Comparison of ENCODE assay signal across 1 cellular context in the genomic region with DNA sequence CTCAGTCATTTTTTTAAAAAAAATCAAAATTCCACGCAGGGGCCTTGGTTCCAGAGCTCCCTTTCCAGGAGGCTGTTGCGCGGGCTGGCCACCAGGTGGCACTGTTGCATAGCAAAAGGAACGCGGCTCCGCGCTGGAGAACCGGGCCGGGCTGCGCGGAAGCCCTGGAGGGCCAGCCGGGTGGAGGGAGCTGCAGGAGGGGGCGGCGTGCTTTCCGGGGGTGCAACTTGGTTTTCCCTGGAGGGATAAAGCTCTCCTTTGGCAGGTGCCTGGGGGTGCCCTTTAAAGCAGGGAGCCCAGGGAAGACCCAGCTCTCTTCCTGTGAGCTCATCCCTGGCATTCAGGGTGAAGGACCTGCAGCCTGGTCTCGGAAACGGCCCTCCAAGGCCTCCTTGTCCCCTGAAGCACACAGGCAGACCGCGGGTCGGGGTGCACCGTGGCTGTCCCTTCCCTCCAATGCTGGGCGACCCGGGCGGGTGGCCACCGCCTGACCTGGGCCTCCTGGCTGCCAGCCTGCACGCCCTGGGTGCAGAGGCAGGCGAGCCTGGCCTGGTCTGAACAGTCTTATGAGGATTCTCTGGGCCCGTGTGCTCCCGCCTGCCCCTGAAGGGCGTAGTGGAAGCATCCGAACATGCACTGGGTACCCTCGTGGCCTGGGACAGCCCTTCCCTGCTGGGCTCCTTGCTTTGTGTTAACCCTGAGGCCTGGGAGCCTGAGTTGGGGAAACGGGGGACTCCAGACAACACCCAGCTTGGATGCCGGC.
TF ChIP-seq lines count a peak whose summit lies in the region.

No MANE protein-coding gene starts in this region.

TF ChIP-seq in HepG2, 621 proteins besides CTCF, POLR2A, EP300 and RAD21 (continued from another document and continues in another):
- TF ChIP-seq, protein P1, sequence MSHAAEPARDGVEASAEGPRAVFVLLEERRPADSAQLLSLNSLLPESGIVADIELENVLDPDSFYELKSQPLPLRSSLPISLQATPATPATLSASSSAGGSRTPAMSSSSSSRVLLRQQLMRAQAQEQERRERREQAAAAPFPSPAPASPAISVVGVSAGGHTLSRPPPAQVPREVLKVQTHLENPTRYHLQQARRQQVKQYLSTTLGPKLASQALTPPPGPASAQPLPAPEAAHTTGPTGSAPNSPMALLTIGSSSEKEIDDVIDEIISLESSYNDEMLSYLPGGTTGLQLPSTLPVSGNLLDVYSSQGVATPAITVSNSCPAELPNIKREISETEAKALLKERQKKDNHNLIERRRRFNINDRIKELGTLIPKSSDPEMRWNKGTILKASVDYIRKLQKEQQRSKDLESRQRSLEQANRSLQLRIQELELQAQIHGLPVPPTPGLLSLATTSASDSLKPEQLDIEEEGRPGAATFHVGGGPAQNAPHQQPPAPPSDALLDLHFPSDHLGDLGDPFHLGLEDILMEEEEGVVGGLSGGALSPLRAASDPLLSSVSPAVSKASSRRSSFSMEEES (CRISPR knock-in tag; IDR thresholded peaks at IDR 0.05), result no peak
- TF ChIP-seq, protein P2, sequence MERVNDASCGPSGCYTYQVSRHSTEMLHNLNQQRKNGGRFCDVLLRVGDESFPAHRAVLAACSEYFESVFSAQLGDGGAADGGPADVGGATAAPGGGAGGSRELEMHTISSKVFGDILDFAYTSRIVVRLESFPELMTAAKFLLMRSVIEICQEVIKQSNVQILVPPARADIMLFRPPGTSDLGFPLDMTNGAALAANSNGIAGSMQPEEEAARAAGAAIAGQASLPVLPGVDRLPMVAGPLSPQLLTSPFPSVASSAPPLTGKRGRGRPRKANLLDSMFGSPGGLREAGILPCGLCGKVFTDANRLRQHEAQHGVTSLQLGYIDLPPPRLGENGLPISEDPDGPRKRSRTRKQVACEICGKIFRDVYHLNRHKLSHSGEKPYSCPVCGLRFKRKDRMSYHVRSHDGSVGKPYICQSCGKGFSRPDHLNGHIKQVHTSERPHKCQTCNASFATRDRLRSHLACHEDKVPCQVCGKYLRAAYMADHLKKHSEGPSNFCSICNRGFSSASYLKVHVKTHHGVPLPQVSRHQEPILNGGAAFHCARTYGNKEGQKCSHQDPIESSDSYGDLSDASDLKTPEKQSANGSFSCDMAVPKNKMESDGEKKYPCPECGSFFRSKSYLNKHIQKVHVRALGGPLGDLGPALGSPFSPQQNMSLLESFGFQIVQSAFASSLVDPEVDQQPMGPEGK (CRISPR knock-in tag; IDR thresholded peaks at IDR 0.05), result peak; percentile 79
- TF ChIP-seq PAXIP1 (CRISPR knock-in tag; conservative IDR thresholded peaks at IDR 0.05), result 0 out of 2 replicates have a peak, but pooled peaks have one; percentile 16
- TF ChIP-seq AGO2 (optimal IDR thresholded peaks at IDR 0.05; ENCODE audit: low read depth, low read length), result no peak
- 0 out of 2 replicates have a peak, but pooled peaks have one; percentile 14 for TF ChIP-seq MTF2 (CRISPR knock-in tag; IDR thresholded peaks at IDR 0.05; ENCODE audit: borderline replicate concordance)
- TF ChIP-seq TCF12 (IDR thresholded peaks at IDR 0.05), result no peak
- 0 out of 2 replicates have a peak, but pooled peaks have one; percentile 22 for TF ChIP-seq TCF12 (CRISPR knock-in tag; IDR thresholded peaks at IDR 0.05)
- no peak for TF ChIP-seq ZNF121 (CRISPR knock-in tag; IDR thresholded peaks at IDR 0.05)
- TF ChIP-seq ZSCAN25 (CRISPR knock-in tag; IDR thresholded peaks at IDR 0.05), result peak; percentile 86
- TF ChIP-seq FOXA3 (CRISPR knock-in tag; IDR thresholded peaks at IDR 0.05), result peak; percentile 17; the same call in 1 of the 2 replicates
- TF ChIP-seq, protein P3, sequence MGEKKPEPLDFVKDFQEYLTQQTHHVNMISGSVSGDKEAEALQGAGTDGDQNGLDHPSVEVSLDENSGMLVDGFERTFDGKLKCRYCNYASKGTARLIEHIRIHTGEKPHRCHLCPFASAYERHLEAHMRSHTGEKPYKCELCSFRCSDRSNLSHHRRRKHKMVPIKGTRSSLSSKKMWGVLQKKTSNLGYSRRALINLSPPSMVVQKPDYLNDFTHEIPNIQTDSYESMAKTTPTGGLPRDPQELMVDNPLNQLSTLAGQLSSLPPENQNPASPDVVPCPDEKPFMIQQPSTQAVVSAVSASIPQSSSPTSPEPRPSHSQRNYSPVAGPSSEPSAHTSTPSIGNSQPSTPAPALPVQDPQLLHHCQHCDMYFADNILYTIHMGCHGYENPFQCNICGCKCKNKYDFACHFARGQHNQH (CRISPR knock-in tag; IDR thresholded peaks at IDR 0.05), result 0 out of 2 replicates have a peak, but pooled peaks have one; percentile 56
- 0 out of 2 replicates have a peak, but pooled peaks have one; percentile 1 for TF ChIP-seq ZNF710 (CRISPR knock-in tag; IDR thresholded peaks at IDR 0.05; ENCODE audit: borderline replicate concordance)
- peak; percentile 25 to 79; a peak in 3 of 4 replicates for TF ChIP-seq HMGXB4 (CRISPR knock-in tag; IDR thresholded peaks at IDR 0.05; ENCODE audit: borderline replicate concordance in 1 of 2, low read depth in 1 of 2)
- 0 out of 2 replicates have a peak, but pooled peaks have one; percentile 32 for TF ChIP-seq KAT8 (CRISPR knock-in tag; IDR thresholded peaks at IDR 0.05)
- TF ChIP-seq PRDM15 (CRISPR knock-in tag; IDR thresholded peaks at IDR 0.05), result peak; percentile 84; the same call in 1 of the 2 replicates
- TF ChIP-seq, protein P4, sequence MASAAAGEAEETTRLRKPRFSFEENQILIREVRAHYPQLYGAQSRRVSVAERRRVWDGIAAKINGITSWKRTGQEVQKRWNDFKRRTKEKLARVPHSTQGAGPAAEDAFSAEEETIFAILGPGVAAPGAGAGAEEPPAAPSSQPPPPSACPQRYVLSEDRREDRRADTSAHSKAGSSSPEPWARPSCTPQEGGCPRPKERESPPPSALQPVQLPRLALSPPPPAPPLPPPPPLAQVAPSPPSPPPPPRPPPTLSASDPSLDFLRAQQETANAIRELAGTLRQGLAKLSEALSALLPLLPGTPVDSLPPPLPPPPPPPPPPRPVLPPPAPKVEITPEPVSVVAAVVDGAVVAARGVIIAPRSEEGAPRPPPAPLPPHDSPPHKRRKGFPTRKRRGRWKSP (CRISPR knock-in tag; IDR thresholded peaks at IDR 0.05), result 0 out of 2 replicates have a peak, but pooled peaks have one; percentile 61
- TF ChIP-seq RXRA (CRISPR knock-in tag; IDR thresholded peaks at IDR 0.05), result 0 out of 2 replicates have a peak, but pooled peaks have one; percentile 19
- peak; percentile 64; the same call in 1 of the 2 replicates for TF ChIP-seq ETV6 (CRISPR knock-in tag; conservative IDR thresholded peaks at IDR 0.05)
- TF ChIP-seq ZNF546 (CRISPR knock-in tag; conservative IDR thresholded peaks at IDR 0.05), result 0 out of 2 replicates have a peak, but pooled peaks have one; percentile 7
- TF ChIP-seq KLF16 (CRISPR knock-in tag; IDR thresholded peaks at IDR 0.05), result peak in 1 of 2 experiments; percentile 55; a peak in 1 of 4 replicates
- TF ChIP-seq, protein P5, sequence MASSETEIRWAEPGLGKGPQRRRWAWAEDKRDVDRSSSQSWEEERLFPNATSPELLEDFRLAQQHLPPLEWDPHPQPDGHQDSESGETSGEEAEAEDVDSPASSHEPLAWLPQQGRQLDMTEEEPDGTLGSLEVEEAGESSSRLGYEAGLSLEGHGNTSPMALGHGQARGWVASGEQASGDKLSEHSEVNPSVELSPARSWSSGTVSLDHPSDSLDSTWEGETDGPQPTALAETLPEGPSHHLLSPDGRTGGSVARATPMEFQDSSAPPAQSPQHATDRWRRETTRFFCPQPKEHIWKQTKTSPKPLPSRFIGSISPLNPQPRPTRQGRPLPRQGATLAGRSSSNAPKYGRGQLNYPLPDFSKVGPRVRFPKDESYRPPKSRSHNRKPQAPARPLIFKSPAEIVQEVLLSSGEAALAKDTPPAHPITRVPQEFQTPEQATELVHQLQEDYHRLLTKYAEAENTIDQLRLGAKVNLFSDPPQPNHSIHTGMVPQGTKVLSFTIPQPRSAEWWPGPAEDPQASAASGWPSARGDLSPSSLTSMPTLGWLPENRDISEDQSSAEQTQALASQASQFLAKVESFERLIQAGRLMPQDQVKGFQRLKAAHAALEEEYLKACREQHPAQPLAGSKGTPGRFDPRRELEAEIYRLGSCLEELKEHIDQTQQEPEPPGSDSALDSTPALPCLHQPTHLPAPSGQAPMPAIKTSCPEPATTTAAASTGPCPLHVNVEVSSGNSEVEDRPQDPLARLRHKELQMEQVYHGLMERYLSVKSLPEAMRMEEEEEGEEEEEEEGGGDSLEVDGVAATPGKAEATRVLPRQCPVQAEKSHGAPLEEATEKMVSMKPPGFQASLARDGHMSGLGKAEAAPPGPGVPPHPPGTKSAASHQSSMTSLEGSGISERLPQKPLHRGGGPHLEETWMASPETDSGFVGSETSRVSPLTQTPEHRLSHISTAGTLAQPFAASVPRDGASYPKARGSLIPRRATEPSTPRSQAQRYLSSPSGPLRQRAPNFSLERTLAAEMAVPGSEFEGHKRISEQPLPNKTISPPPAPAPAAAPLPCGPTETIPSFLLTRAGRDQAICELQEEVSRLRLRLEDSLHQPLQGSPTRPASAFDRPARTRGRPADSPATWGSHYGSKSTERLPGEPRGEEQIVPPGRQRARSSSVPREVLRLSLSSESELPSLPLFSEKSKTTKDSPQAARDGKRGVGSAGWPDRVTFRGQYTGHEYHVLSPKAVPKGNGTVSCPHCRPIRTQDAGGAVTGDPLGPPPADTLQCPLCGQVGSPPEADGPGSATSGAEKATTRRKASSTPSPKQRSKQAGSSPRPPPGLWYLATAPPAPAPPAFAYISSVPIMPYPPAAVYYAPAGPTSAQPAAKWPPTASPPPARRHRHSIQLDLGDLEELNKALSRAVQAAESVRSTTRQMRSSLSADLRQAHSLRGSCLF (CRISPR knock-in tag; IDR thresholded peaks at IDR 0.05; ENCODE audit: borderline replicate concordance), result no peak
- TF ChIP-seq ZNF7 (CRISPR knock-in tag; IDR thresholded peaks at IDR 0.05), result no peak
